14 cellular contexts compared by ENCODE assay signal in the genomic region with DNA sequence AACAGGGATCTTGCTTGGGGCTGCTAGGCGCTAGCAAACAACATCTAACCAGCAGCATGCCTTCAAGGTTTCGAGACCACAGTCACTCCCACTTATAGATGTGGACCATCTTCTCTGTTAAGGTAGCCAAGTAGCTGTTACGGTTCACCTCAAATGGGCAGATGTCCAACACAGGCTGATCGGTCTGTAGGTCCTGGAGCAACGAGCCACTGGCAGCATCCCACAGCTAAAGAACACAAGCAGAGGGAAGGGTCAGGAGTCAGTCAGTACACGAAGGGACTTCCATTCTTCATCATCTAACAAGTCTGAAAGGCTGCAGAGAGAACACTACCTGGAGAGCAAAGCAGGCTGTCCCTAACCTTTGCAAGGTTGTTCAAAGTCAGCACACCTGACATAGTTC.
"Had no signal": no experiment of that assay in that cellular context is flagged by ENCODE, and none has a peak within 500 bp of the region (broad histone marks: within the 10 kb centered on the region; RNA-seq: fewer than 3 reads in every experiment).

No MANE protein-coding gene starts in this region.

- H3K27ac ChIP-seq: adrenal gland, breast epithelium, left lung, skin epidermis, thoracic aorta had no signal

- H3K9me3 ChIP-seq: adrenal gland, breast epithelium, left lung, thoracic aorta had no signal

- H3K27me3 Mint-ChIP-seq: activated CD4-positive, alpha-beta T cell treated with anti-CD3 and anti-CD28 coated beads, Interleukin-2, amount 10 ng/mL, durations not matched to agents 24 days and 14 days; activated naive CD4-positive, alpha-beta T cell treated with anti-CD3 and anti-CD28 coated beads, Interleukin-2, amount 10 ng/mL, durations not matched to agents 7 days and 5 days had no signal

- DNase-seq: activated effector memory CD4-positive, alpha-beta T cell treated with Interleukin-2 at 50 U/mL for 16 hours; cortex of kidney; left lung; occipital lobe; stimulated activated CD4-positive, alpha-beta T cell treated with anti-CD3 and anti-CD28 coated beads, Interleukin-15, amount 100 ng/mL, for 24 hours; stimulated activated CD4-positive, alpha-beta T cell treated with anti-CD3 and anti-CD28 coated beads, Interleukin-2, amount 100 ng/mL, for 48 hours; T1000 had no signal

- H3K27ac Mint-ChIP-seq: activated naive CD4-positive, alpha-beta T cell treated with anti-CD3 and anti-CD28 coated beads, Interleukin-2, amount 10 ng/mL, durations not matched to agents 7 days and 5 days had no signal

- H3K4me3 Mint-ChIP-seq: activated CD4-positive, alpha-beta T cell treated with anti-CD3 and anti-CD28 coated beads, Interleukin-2, amount 10 ng/mL, durations not matched to agents 24 days and 14 days; activated naive CD4-positive, alpha-beta T cell treated with anti-CD3 and anti-CD28 coated beads, Interleukin-2, amount 10 ng/mL, durations not matched to agents 7 days and 5 days; nephron had no signal

- H3K36me3 ChIP-seq: breast epithelium had no signal

- H3K4me1 ChIP-seq: breast epithelium, left lung had no signal

- H3K27me3 ChIP-seq: adrenal gland, breast epithelium, left lung had no signal

- H3K4me3 ChIP-seq: adrenal gland, breast epithelium, left lung, skin epidermis, thoracic aorta had no signal

- H3K9me3 Mint-ChIP-seq: activated CD4-positive, alpha-beta T cell treated with anti-CD3 and anti-CD28 coated beads, Interleukin-2, amount 10 ng/mL, durations not matched to agents 24 days and 14 days; activated naive CD4-positive, alpha-beta T cell treated with anti-CD3 and anti-CD28 coated beads, Interleukin-2, amount 10 ng/mL, durations not matched to agents 7 days and 5 days; nephron had no signal
